Comparison of ENCODE assay signal across 18 cellular contexts in genomic region chr10:80281292-80281691, GRCh38. TPM values are rescaled to one million over a fixed set of nuclear protein-coding genes. Genes with fewer than 3 reads are reported as not detected.
DNase-seq lines count a peak whose midpoint lies in the region; ATAC-seq and TF ChIP-seq lines count a peak whose summit lies in the region.
"Had no signal": no experiment of that assay in that cellular context is flagged by ENCODE, and none has a peak within 500 bp of the region (broad histone marks: within the 10 kb centered on the region; RNA-seq: fewer than 3 reads in every experiment).

No MANE protein-coding gene starts in this region.

- no peak for TF ChIP-seq CTCF in colonic mucosa (IDR thresholded peaks at IDR 0.05)

- H3K9ac ChIP-seq in colonic mucosa (ENCODE audit: low read depth in 2 of 2, low read length in 2 of 2), result no peak overlapping the region

- H3K9me3 ChIP-seq in colonic mucosa, result no peaks in the 10 kb centered on the region
- H3K9me3 ChIP-seq: breast epithelium, tibial nerve had no signal

- peak; percentile 6 for DNase-seq in colonic mucosa
- DNase-seq in 8988T, result no peak
- no peak for DNase-seq in NCI-H1417 treated with DMSO at 0.1 percent for 48 hours (lab: John Stamatoyannopoulos, UW)
- DNase-seq: activated naive CD4-positive, alpha-beta T cell treated with anti-CD3 and anti-CD28 coated beads for 36 hours; effector CD4-positive, alpha-beta T cell; H7; hypothalamus; left colon; NCI-H2171; SIG-M5; stimulated activated CD4-positive, alpha-beta T cell treated with anti-CD3 and anti-CD28 coated beads, Interleukin-1b, Interleukin-23, amount 100 ng/mL, for 48 hours had no signal

- ATAC-seq in GM19463 (IDR thresholded peaks at IDR 0.05; ENCODE audit: unreplicated experiment) (peak; percentile 73), HG03064 (IDR thresholded peaks at IDR 0.05; ENCODE audit: low read depth, unreplicated experiment) (peak; percentile 61), HG03565 (IDR thresholded peaks at IDR 0.05; ENCODE audit: unreplicated experiment) (no peak)
- ATAC-seq in stimulated activated memory B cell treated with anti-CD40 and anti-IgM and Interleukin-4, amounts not matched to agents 10 μg/mL and 1 μg/mL and 100 μg/mL, for 72 hours, result peak; percentile 80
- ATAC-seq: GM12878, left colon had no signal

- H3K4me1 Mint-ChIP-seq in stimulated activated memory B cell treated with anti-CD40 and anti-IgM and Interleukin-4, amounts not matched to agents 10 μg/mL and 1 μg/mL and 100 μg/mL, for 72 hours, result no peaks in the 10 kb centered on the region

- H3K9me3 Mint-ChIP-seq in stimulated activated memory B cell treated with anti-CD40 and anti-IgM and Interleukin-4, amounts not matched to agents 10 μg/mL and 1 μg/mL and 100 μg/mL, for 72 hours, result no peaks in the 10 kb centered on the region
- H3K9me3 Mint-ChIP-seq: activated naive CD4-positive, alpha-beta T cell treated with anti-CD3 and anti-CD28 coated beads for 36 hours had no signal

- no peaks in the 10 kb centered on the region for H3K36me3 ChIP-seq in colonic mucosa
- H3K36me3 ChIP-seq: breast epithelium, tibial nerve had no signal

- no peak overlapping the region for H3K4me3 ChIP-seq in colonic mucosa
- H3K4me3 ChIP-seq: breast epithelium, GM12878, tibial nerve had no signal

- H3K27me3 Mint-ChIP-seq in stimulated activated memory B cell treated with anti-CD40 and anti-IgM and Interleukin-4, amounts not matched to agents 10 μg/mL and 1 μg/mL and 100 μg/mL, for 72 hours, result peaks cover 18% of the 10 kb centered on the region

- H3K27ac ChIP-seq in colonic mucosa, result no peak overlapping the region
- H3K27ac ChIP-seq: breast epithelium, tibial nerve had no signal

- H3K4me3 Mint-ChIP-seq in stimulated activated memory B cell treated with anti-CD40 and anti-IgM and Interleukin-4, amounts not matched to agents 10 μg/mL and 1 μg/mL and 100 μg/mL, for 72 hours, result no peak overlapping the region
- H3K4me3 Mint-ChIP-seq: activated naive CD4-positive, alpha-beta T cell treated with anti-CD3 and anti-CD28 coated beads for 36 hours had no signal

- no peaks in the 10 kb centered on the region for H3K36me3 Mint-ChIP-seq in stimulated activated memory B cell treated with anti-CD40 and anti-IgM and Interleukin-4, amounts not matched to agents 10 μg/mL and 1 μg/mL and 100 μg/mL, for 72 hours

- intact Hi-C loops in colonic mucosa (cut with DNase I), result no loop called here

- no peaks in the 10 kb centered on the region for H3K27me3 ChIP-seq in colonic mucosa
- H3K27me3 ChIP-seq: breast epithelium, tibial nerve had no signal

- H3K4me1 ChIP-seq in colonic mucosa, result no peaks in the 10 kb centered on the region
- H3K4me1 ChIP-seq: breast epithelium, tibial nerve had no signal

- no peak overlapping the region for H3K27ac Mint-ChIP-seq in stimulated activated memory B cell treated with anti-CD40 and anti-IgM and Interleukin-4, amounts not matched to agents 10 μg/mL and 1 μg/mL and 100 μg/mL, for 72 hours
- H3K27ac Mint-ChIP-seq: activated naive CD4-positive, alpha-beta T cell treated with anti-CD3 and anti-CD28 coated beads for 36 hours had no signal

RNA-seq across cellular contexts. Expression of gene MAT1A, which starts 8.2 kb away (rescaled TPM):
- 1 to 10 TPM; 1.4 to 1.8 TPM for total RNA-seq in colonic mucosa
- total RNA-seq: activated naive CD4-positive, alpha-beta T cell treated with anti-CD3 and anti-CD28 coated beads for 36 hours; tibial nerve had no signal
